ENCODE assay signal across 8 cellular contexts in the genomic region with DNA sequence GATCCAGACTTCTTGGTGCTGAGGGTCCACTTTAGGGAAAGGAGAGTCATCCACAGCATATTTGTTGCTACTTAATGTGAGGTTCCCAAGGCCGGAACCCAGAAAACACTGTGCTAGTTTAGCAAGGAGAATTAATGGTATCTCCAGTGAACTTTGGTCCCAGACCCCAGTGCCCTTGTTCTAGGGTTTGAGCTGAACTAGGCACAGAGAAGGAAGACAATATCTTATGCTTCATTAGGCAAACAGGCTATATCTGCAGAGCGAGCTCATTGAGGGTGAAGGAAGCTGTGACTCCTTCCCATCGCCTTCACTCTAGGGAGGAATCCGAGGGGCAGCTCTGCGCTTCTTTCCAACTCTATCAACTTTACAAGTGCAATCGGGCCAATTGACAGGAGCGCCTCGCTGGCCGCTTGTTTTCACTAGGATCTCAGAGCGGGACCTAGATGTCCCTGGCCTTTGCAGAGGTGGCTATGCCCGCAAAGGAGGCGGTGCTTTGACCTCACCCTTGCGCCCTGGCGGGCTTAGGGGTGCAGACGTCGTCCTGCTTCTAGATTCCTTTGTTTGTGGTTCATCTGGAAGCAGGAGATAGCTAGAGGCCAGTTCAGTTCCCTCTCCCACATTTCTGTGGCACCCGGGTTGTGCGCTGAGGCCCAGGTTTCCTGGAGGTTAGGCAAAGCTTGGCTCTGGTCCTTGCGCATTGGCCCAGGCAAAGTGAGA. TPM values are rescaled to one million over a fixed set of nuclear protein-coding genes. Genes with fewer than 3 reads are reported as not detected.
DNase-seq lines count a peak whose midpoint lies in the region; ATAC-seq and TF ChIP-seq lines count a peak whose summit lies in the region.

No MANE protein-coding gene starts in this region.

- no peak for ATAC-seq in CD4-positive, CD25-positive, alpha-beta regulatory T cell (ENCODE audit: low read depth in 2 of 2)
- no peak for ATAC-seq in memory B cell (ENCODE audit: low read depth)
- ATAC-seq in upper lobe of left lung (ENCODE audit: low FRiP score in 2 of 2) = no peak
- ATAC-seq in GM21423 (IDR thresholded peaks at IDR 0.05; ENCODE audit: unreplicated experiment) = no peak

- H3K27ac Mint-ChIP-seq in CD4-positive, CD25-positive, alpha-beta regulatory T cell = peak overlapping the region in 2 of 3 donors; percentile 80 to 84
- peak overlapping the region; percentile 75 for H3K27ac Mint-ChIP-seq in memory B cell

- H3K36me3 Mint-ChIP-seq in CD4-positive, CD25-positive, alpha-beta regulatory T cell = no peaks in the 10 kb centered on the region
- H3K36me3 Mint-ChIP-seq in memory B cell = no peaks in the 10 kb centered on the region

- no peak overlapping the region for H2AFZ ChIP-seq in Loucy (ENCODE audit: low read length)

- H3K27me3 ChIP-seq in CD4-positive, CD25-positive, alpha-beta regulatory T cell (ENCODE audit: control insufficient read depth, insufficient read depth, low read length) = peaks cover 27% of the 10 kb centered on the region
- no peaks in the 10 kb centered on the region for H3K27me3 ChIP-seq in Loucy (ENCODE audit: insufficient read depth, low read length, poor library complexity, severe bottlenecking)
- no peaks in the 10 kb centered on the region for H3K27me3 ChIP-seq in upper lobe of left lung

- no peaks in the 10 kb centered on the region for H4K20me1 ChIP-seq in Loucy (ENCODE audit: insufficient read depth, low read length, poor library complexity, severe bottlenecking)

- H3K4me3 Mint-ChIP-seq in CD4-positive, CD25-positive, alpha-beta regulatory T cell = peak overlapping the region; percentile 96 to 98 (median 96)
- peak overlapping the region; percentile 96 for H3K4me3 Mint-ChIP-seq in memory B cell

- no peaks in the 10 kb centered on the region for H3K9me2 ChIP-seq in Loucy (replicated peaks; ENCODE audit: low read depth, low read length)

- TF ChIP-seq EP300 in upper lobe of left lung (IDR thresholded peaks at IDR 0.05) = no peak

- 0 out of 2 replicates have a peak, but pooled peaks cover 3% of the 10 kb centered on the region for H3K79me2 ChIP-seq in Loucy (ENCODE audit: insufficient read depth, low read length)

- H3K4me1 ChIP-seq in CD4-positive, CD25-positive, alpha-beta regulatory T cell (ENCODE audit: control insufficient read depth, insufficient read depth, low read length, poor library complexity, severe bottlenecking) = peaks cover 28% of the 10 kb centered on the region
- peaks cover 17% of the 10 kb centered on the region for H3K4me1 ChIP-seq in Loucy (ENCODE audit: insufficient read depth, low read length, poor library complexity, severe bottlenecking)
- peaks cover 13 to 26% (median 22%) of the 10 kb centered on the region in 4 donors for H3K4me1 ChIP-seq in upper lobe of left lung

- peak overlapping the region; percentile 77 for H3K4me2 ChIP-seq in Loucy (ENCODE audit: low read depth, low read length, poor library complexity, severe bottlenecking)

- DNase-seq in CD4-positive, CD25-positive, alpha-beta regulatory T cell = peak in 1 of 3 donors; percentile 10
- peak; percentile 0 for DNase-seq in central memory CD4-positive, alpha-beta T cell
- DNase-seq in memory B cell (ENCODE audit: low spot score in 2 of 2) = peak in 1 of 2 donors; percentile 12
- DNase-seq in upper lobe of left lung = peak in 1 of 2 donors; percentile 24
- DNase-seq in NCI-H2029 (lab: John Stamatoyannopoulos, UW) = no peak
- no peak for DNase-seq in mesenteric fat pad (ENCODE audit: low spot score)

- H3K36me3 ChIP-seq in CD4-positive, CD25-positive, alpha-beta regulatory T cell (ENCODE audit: control insufficient read depth, insufficient read depth, low read length) = no peaks in the 10 kb centered on the region
- H3K36me3 ChIP-seq in Loucy (ENCODE audit: insufficient read depth, low read length) (no peaks in the 10 kb centered on the region), upper lobe of left lung (no peaks in the 10 kb centered on the region)

- H3K9me3 Mint-ChIP-seq in CD4-positive, CD25-positive, alpha-beta regulatory T cell = peaks cover 0 to 5% (median 0%) of the 10 kb centered on the region in 7 donors
- no peaks in the 10 kb centered on the region for H3K9me3 Mint-ChIP-seq in memory B cell

- H3F3A ChIP-seq in Loucy (ENCODE audit: low read depth) = no peaks in the 10 kb centered on the region

- TF ChIP-seq POLR2A in upper lobe of left lung (IDR thresholded peaks at IDR 0.05) = no peak

- H3K27ac ChIP-seq in CD4-positive, CD25-positive, alpha-beta regulatory T cell (ENCODE audit: insufficient read depth, low read length, poor library complexity, severe bottlenecking) = no peak overlapping the region
- no peak overlapping the region for H3K27ac ChIP-seq in upper lobe of left lung

- H3K4me3 ChIP-seq in CD4-positive, CD25-positive, alpha-beta regulatory T cell (ENCODE audit: low read depth, low read length) = peak overlapping the region; percentile 81
- H3K4me3 ChIP-seq in Loucy (ENCODE audit: low read length, poor library complexity, severe bottlenecking) (peak overlapping the region; percentile 77), upper lobe of left lung (peak overlapping the region; percentile 5 to 94 (median 72))

- H3K4me1 Mint-ChIP-seq in CD4-positive, CD25-positive, alpha-beta regulatory T cell = peaks cover 4 to 36% (median 26%) of the 10 kb centered on the region in 4 donors
- H3K4me1 Mint-ChIP-seq in memory B cell = peaks cover 23% of the 10 kb centered on the region

- H3K9me3 ChIP-seq in CD4-positive, CD25-positive, alpha-beta regulatory T cell (ENCODE audit: control insufficient read depth in 2 of 2, low read length in 2 of 2) = no peaks in the 10 kb centered on the region
- H3K9me3 ChIP-seq in Loucy (ENCODE audit: insufficient read depth, low read depth, low read length) (no peaks in the 10 kb centered on the region), upper lobe of left lung (no peaks in the 10 kb centered on the region)

- H3K27me3 Mint-ChIP-seq in CD4-positive, CD25-positive, alpha-beta regulatory T cell = peaks cover 71% of the 10 kb centered on the region
- no peaks in the 10 kb centered on the region for H3K27me3 Mint-ChIP-seq in memory B cell

- no peak for TF ChIP-seq CTCF in Loucy (conservative IDR thresholded peaks at IDR 0.05; ENCODE audit: low read length)
- TF ChIP-seq CTCF in upper lobe of left lung (IDR thresholded peaks at IDR 0.05) = no peak

- WGBS in upper lobe of left lung, 2 donors = 26 to 34% methylated on average over 9 to 19 of the region's 19 CpGs

- no peak overlapping the region for H3K9ac ChIP-seq in Loucy (ENCODE audit: low read depth, low read length, poor library complexity, severe bottlenecking)

RNA-seq across cellular contexts. Expression of a gene that starts 1.0 kb away (rescaled TPM):
- 1.9 TPM for total RNA-seq in CD4-positive, CD25-positive, alpha-beta regulatory T cell
- polyA plus RNA-seq in CD4-positive, CD25-positive, alpha-beta regulatory T cell = 1 to 10 TPM in 1 of 4 donors, under 1 TPM in 3; 0.28 to 1.5 (median 0.69) TPM
- total RNA-seq in upper lobe of left lung = 10 to 100 TPM; 11.3 to 26.8 (median 18.7) TPM
- 12.7 TPM for total RNA-seq in mesenteric fat pad
